8 cellular contexts compared by ENCODE assay signal in the genomic region with DNA sequence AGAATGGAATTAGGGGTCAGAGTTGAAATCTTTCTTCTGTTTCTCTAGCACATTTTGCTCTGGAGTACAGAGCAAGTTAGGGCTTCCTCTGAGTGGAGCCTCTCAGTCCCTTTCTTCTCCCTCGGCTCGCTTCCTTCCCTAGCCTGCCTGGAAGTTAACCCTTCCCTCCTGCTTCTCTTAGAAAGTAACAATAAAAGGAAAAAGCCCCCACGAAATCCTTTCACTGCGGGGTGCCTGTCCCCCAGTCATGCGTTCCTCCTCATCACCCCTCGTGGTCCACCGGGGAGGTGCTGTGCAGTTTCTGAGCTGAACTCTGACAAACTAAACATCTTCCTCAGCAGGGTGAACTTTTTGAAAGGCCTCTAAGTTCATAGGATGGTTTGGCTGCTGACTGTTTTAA. TPM values are rescaled to one million over a fixed set of nuclear protein-coding genes. Genes with fewer than 3 reads are reported as not detected.
A peak's percentile ranks its signal among the peaks of the same experiment; 100 is the strongest.
DNase-seq lines count a peak whose midpoint lies in the region; ATAC-seq and TF ChIP-seq lines count a peak whose summit lies in the region.
"Had no signal": no experiment of that assay in that cellular context is flagged by ENCODE, and none has a peak within 500 bp of the region (broad histone marks: within the 10 kb centered on the region; RNA-seq: fewer than 3 reads in every experiment).

No MANE protein-coding gene starts in this region.

- no peaks in the 10 kb centered on the region; the same call in 1 of the 2 replicates for H3K36me3 ChIP-seq in H7 (replicated peaks; ENCODE audit: control insufficient read depth, insufficient read depth, low read length)
- peaks cover 5% of the 10 kb centered on the region; the same call in 1 of the 2 replicates for H3K36me3 ChIP-seq in SK-N-MC (ENCODE audit: insufficient read depth, low read length)
- peaks cover 0 to 6% of the 10 kb centered on the region in 2 donors for H3K36me3 ChIP-seq in gastroesophageal sphincter

- peaks cover 12% of the 10 kb centered on the region for H3K27me3 ChIP-seq in H7 (ENCODE audit: control insufficient read depth, insufficient read depth, low read length)
- peaks cover 10% of the 10 kb centered on the region for H3K27me3 ChIP-seq in gastroesophageal sphincter

- H3K27ac ChIP-seq in SK-N-MC = peak overlapping the region; percentile 63; the same call in 1 of the 2 replicates
- peak overlapping the region; percentile 41 to 90 (median 86) for H3K27ac ChIP-seq in gastroesophageal sphincter

- WGBS in gastroesophageal sphincter (ENCODE audit: low coverage in 1 of 2), 2 donors = 13% methylated on average over 5 to 6 of the region's 7 CpGs

- H3K4me1 ChIP-seq in gastroesophageal sphincter = peaks cover 0 to 73% (median 10%) of the 10 kb centered on the region in 3 donors

- peak in 2 of 4 experiments; percentile 10 to 15 for TF ChIP-seq CTCF in gastroesophageal sphincter (IDR thresholded peaks at IDR 0.05)

- no peak for TF ChIP-seq EP300 in gastroesophageal sphincter (IDR thresholded peaks at IDR 0.05)

- H3K9me3 ChIP-seq in SK-N-MC (ENCODE audit: low read depth, low read length) (no peaks in the 10 kb centered on the region), gastroesophageal sphincter (no peaks in the 10 kb centered on the region)

- no peaks in the 10 kb centered on the region for H3K36me3 Mint-ChIP-seq in activated T-cell treated with anti-CD3 and anti-CD28 coated beads, Interleukin-2, amount 50 U/mL, for 4 hours (ENCODE audit: insufficient read depth)

- no peak overlapping the region for H3K4me3 Mint-ChIP-seq in activated T-cell treated with anti-CD3 and anti-CD28 coated beads, Interleukin-2, amount 50 U/mL, for 4 hours

- no peak for ATAC-seq in gastroesophageal sphincter
- ATAC-seq in activated T-cell treated with anti-CD3 and anti-CD28 coated beads, Interleukin-2, amount 50 U/mL, for 4 hours = no peak

- TF ChIP-seq POLR2A in gastroesophageal sphincter (IDR thresholded peaks at IDR 0.05) = no peak

- peak overlapping the region; percentile 85 for H3K9ac ChIP-seq in SK-N-MC (ENCODE audit: insufficient read length)

- peaks cover 63% of the 10 kb centered on the region for H3K27me3 Mint-ChIP-seq in activated T-cell treated with anti-CD3 and anti-CD28 coated beads, Interleukin-2, amount 50 U/mL, for 4 hours (ENCODE audit: low read depth)

- DNase-seq in H7 (peak; percentile 40), SK-N-MC (ENCODE audit: low read depth, low spot score) (no peak), skeletal muscle cell (ENCODE audit: low read depth) (no peak), NCI-H226 (no peak), AG20443 (ENCODE audit: low spot score) (no peak)
- no peak for DNase-seq in activated T-cell treated with anti-CD3 and anti-CD28 coated beads, Interleukin-2, amount 50 U/mL, for 4 hours
- DNase-seq: amygdala had no signal

- H3K9me3 Mint-ChIP-seq in activated T-cell treated with anti-CD3 and anti-CD28 coated beads, Interleukin-2, amount 50 U/mL, for 4 hours = no peaks in the 10 kb centered on the region

- H3K4me1 Mint-ChIP-seq in activated T-cell treated with anti-CD3 and anti-CD28 coated beads, Interleukin-2, amount 50 U/mL, for 4 hours (ENCODE audit: low read depth) = peaks cover 20% of the 10 kb centered on the region

- peak overlapping the region; percentile 79 for H3K4me3 ChIP-seq in H7 (ENCODE audit: insufficient read depth, low read depth, low read length)
- H3K4me3 ChIP-seq in SK-N-MC = peak overlapping the region; percentile 99
- H3K4me3 ChIP-seq in gastroesophageal sphincter = peak overlapping the region; percentile 72 to 79
- peak overlapping the region; percentile 79 for H3K4me3 ChIP-seq in skeletal muscle cell (ENCODE audit: low read depth, low read length)

RNA-seq across cellular contexts. Expression of a gene that starts 2.0 kb away (rescaled TPM):
- 848 and 859 TPM in 2 replicates for total RNA-seq in H7 (2014; rRNA removed; shearing (Covaris generic))
- total RNA-seq in gastroesophageal sphincter = 100 to 1,000 TPM; 137 to 449 (median 301) TPM
- total RNA-seq in activated T-cell treated with anti-CD3 and anti-CD28 coated beads, Interleukin-2, amount 50 U/mL, for 4 hours = 1 to 10 TPM in 2 of 3 donors, under 1 TPM in 1; 0.73 to 1.9 (median 1.4) TPM

Comparison
In these comparisons a context has a peak if more than half of its experiments do, and no peak if none do; other contexts are left out.
1. RNA of a gene that starts 2.0 kb away (total RNA-seq): 848 to 859 TPM in H7 and 137 to 449 TPM in gastroesophageal sphincter; 0.73 to 1.9 TPM in activated T-cell treated with anti-CD3 and anti-CD28 coated beads, Interleukin-2, amount 50 U/mL, for 4 hours; every median in the first group is over 10 times any median in the second.
2. Peak in every context shown above with its lines, with median percentiles within 50 percentile points of each other: H3K4me3 ChIP-seq.